Comparison of ENCODE assay signal across 9 cellular contexts in the genomic region with DNA sequence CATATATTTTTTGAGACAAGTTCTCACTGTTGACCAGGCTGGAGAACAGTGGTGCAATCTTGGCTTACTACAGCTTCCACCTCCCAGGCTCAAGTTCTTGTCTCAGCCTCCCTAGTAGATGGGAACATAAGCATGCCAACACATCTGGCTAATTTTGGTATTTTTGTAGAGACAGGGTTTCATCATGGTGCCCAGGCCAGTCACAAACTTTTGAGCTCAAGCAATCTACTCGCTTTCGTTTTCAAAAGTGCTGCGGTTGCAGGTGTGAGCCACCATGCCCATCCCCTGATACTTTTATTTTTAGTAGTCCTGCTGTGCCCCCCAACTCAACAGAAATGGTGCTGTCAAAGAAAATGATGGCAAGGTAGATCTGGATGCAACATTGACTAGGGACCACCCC.
"Had no signal": no experiment of that assay in that cellular context is flagged by ENCODE, and none has a peak within 500 bp of the region (broad histone marks: within the 10 kb centered on the region; RNA-seq: fewer than 3 reads in every experiment).

No MANE protein-coding gene starts in this region.

- H3K27ac ChIP-seq: GM23248 had no signal

- H3K36me3 ChIP-seq: HAP-1 had no signal

- DNase-seq: GM23248, GOT3, H7, H9, HCEC 1CT, HFFc6 had no signal

- H3K27ac Mint-ChIP-seq: GM23338, H9, HFFc6 had no signal

- H3K4me2 ChIP-seq: GM23338 had no signal

- H3K9ac ChIP-seq: GM23248 had no signal

- H3K4me1 Mint-ChIP-seq: GM23338, H9 had no signal

- H3K9me3 Mint-ChIP-seq: GM23338, H9 had no signal

- H3K4me3 ChIP-seq: GM23248, GM23338, HAP-1 had no signal

- H2AFZ ChIP-seq: GM23248, GM23338 had no signal

- ATAC-seq: GM23338, HCT116 had no signal

- H3K4me3 Mint-ChIP-seq: GM23338, H9, HFFc6 had no signal

- H3K9me3 ChIP-seq: HAP-1 had no signal

- H3K4me1 ChIP-seq: HAP-1 had no signal
